In genomic region chr11:23399995-23400394, GRCh38 we compare ENCODE assay signal across 26 cellular contexts.
DNase-seq lines count a peak whose midpoint lies in the region; ATAC-seq and TF ChIP-seq lines count a peak whose summit lies in the region.
"Had no signal": no experiment of that assay in that cellular context is flagged by ENCODE, and none has a peak within 500 bp of the region (broad histone marks: within the 10 kb centered on the region; RNA-seq: fewer than 3 reads in every experiment).

No MANE protein-coding gene starts in this region.

- H4K91ac ChIP-seq in mesenchymal stem cell (ENCODE audit: low read length), result no peak overlapping the region

- H4K8ac ChIP-seq in mesenchymal stem cell (ENCODE audit: low read length), result no peak overlapping the region

- no peak overlapping the region for H3K4ac ChIP-seq in mesenchymal stem cell (ENCODE audit: low read depth in 1 of 2, low read length in 2 of 2)

- H2AFZ ChIP-seq in mesenchymal stem cell (ENCODE audit: low read depth, low read length), result no peak overlapping the region
- H2AFZ ChIP-seq: GM23338 had no signal

- peak overlapping the region; percentile 36 for H2BK15ac ChIP-seq in mesenchymal stem cell (ENCODE audit: low read depth, poor library complexity, severe bottlenecking)

- no peak overlapping the region for H3K23ac ChIP-seq in mesenchymal stem cell (ENCODE audit: low read length in 2 of 2)

- H3K4me3 ChIP-seq in mesenchymal stem cell (ENCODE audit: insufficient read depth in 1 of 2, low read depth in 1 of 2, low read length in 2 of 2) (no peak overlapping the region), ascending aorta (no peak overlapping the region)
- H3K4me3 ChIP-seq: BLaER1, GM23338, SJCRH30 had no signal

- intact Hi-C loops in ascending aorta (cut with DNase I), result no loop called here

- H3K27me3 Mint-ChIP-seq in chondrocyte (ENCODE audit: low read depth), result peaks cover 2% of the 10 kb centered on the region
- no peaks in the 10 kb centered on the region for H3K27me3 Mint-ChIP-seq in stimulated activated memory B cell treated with anti-CD40 and anti-IgM and Interleukin-4, amounts not matched to agents 10 μg/mL and 1 μg/mL and 100 μg/mL, for 72 hours
- H3K27me3 Mint-ChIP-seq: CD4-positive, alpha-beta memory T cell had no signal

- H3K14ac ChIP-seq in mesenchymal stem cell (ENCODE audit: low read length in 2 of 2), result no peak overlapping the region

- H3K4me1 Mint-ChIP-seq in chondrocyte (ENCODE audit: low read depth), result no peaks in the 10 kb centered on the region
- H3K4me1 Mint-ChIP-seq in stimulated activated memory B cell treated with anti-CD40 and anti-IgM and Interleukin-4, amounts not matched to agents 10 μg/mL and 1 μg/mL and 100 μg/mL, for 72 hours, result no peaks in the 10 kb centered on the region
- H3K4me1 Mint-ChIP-seq: CD4-positive, alpha-beta memory T cell; GM23338 had no signal

- no peak overlapping the region for H3K9ac ChIP-seq in mesenchymal stem cell (ENCODE audit: low read length)
- H3K9ac ChIP-seq: BLaER1 had no signal

- DNase-seq in activated effector memory CD4-positive, alpha-beta T cell treated with anti-CD3 and anti-CD28 coated beads, Interleukin-2, amount 50 U/mL, for 16 hours, result peak; percentile 51
- no peak for DNase-seq in activated effector memory CD4-positive, alpha-beta T cell treated with Interleukin-2 at 50 U/mL for 16 hours
- DNase-seq in chondrocyte (ENCODE audit: low spot score), result peak; percentile 87
- DNase-seq in mesenchymal stem cell, result no peak
- no peak for DNase-seq in ascending aorta (ENCODE audit: low spot score in 2 of 2)
- DNase-seq: ACHN; Caco-2; CD4-positive, alpha-beta memory T cell; DMS 273 treated with DMSO at 0.1 percent for 48 hours; HCEC 1CT; KG1; NCI-H1092; NCI-H1436 treated with DMSO at 0.1 percent for 48 hours; NCI-H2029; NCI-H226; NCI-H524; NCI-H774; NK-92 treated with Interleukin-12 subunit alpha and Interleukin-12 subunit beta, amount 100 ng/mL, for 24 hours; SJCRH30 had no signal

- H3K27me3 ChIP-seq in mesenchymal stem cell (ENCODE audit: control insufficient read depth in 1 of 2, insufficient read depth in 1 of 2, low read length in 2 of 2), result no peaks in the 10 kb centered on the region
- H3K27me3 ChIP-seq in ascending aorta, result no peaks in the 10 kb centered on the region
- H3K27me3 ChIP-seq: BLaER1, SJCRH30 had no signal

- no peaks in the 10 kb centered on the region for H3K9me3 Mint-ChIP-seq in chondrocyte (ENCODE audit: low read depth)
- peaks cover 3% of the 10 kb centered on the region for H3K9me3 Mint-ChIP-seq in stimulated activated memory B cell treated with anti-CD40 and anti-IgM and Interleukin-4, amounts not matched to agents 10 μg/mL and 1 μg/mL and 100 μg/mL, for 72 hours

- no peak overlapping the region for H2BK5ac ChIP-seq in mesenchymal stem cell (ENCODE audit: low read depth, low read length, poor library complexity, severe bottlenecking)

- H2BK12ac ChIP-seq in mesenchymal stem cell (ENCODE audit: low read length in 2 of 2), result no peak overlapping the region

- no peak overlapping the region for H3K18ac ChIP-seq in mesenchymal stem cell (ENCODE audit: low read depth in 1 of 2, low read length in 2 of 2)

- H3K9me3 ChIP-seq in mesenchymal stem cell (ENCODE audit: control insufficient read depth, low read length), result no peaks in the 10 kb centered on the region
- no peaks in the 10 kb centered on the region for H3K9me3 ChIP-seq in ascending aorta
- H3K9me3 ChIP-seq: Caco-2, SJCRH30 had no signal

- WGBS in mesenchymal stem cell, result 93% methylated on average over 18 of the region's 25 CpGs

- H3K27ac ChIP-seq in mesenchymal stem cell (ENCODE audit: low read length, poor library complexity, severe bottlenecking), result no peak overlapping the region
- no peak overlapping the region for H3K27ac ChIP-seq in ascending aorta
- H3K27ac ChIP-seq: 22Rv1, BLaER1, SJCRH30 had no signal

- H3K4me3 Mint-ChIP-seq in chondrocyte (ENCODE audit: unreplicated experiment), result no peak overlapping the region
- no peak overlapping the region for H3K4me3 Mint-ChIP-seq in stimulated activated memory B cell treated with anti-CD40 and anti-IgM and Interleukin-4, amounts not matched to agents 10 μg/mL and 1 μg/mL and 100 μg/mL, for 72 hours
- H3K4me3 Mint-ChIP-seq: CD4-positive, alpha-beta memory T cell; GM23338 had no signal

- H2BK120ac ChIP-seq in mesenchymal stem cell (ENCODE audit: low read depth, low read length), result no peak overlapping the region

- no peaks in the 10 kb centered on the region for H3K79me1 ChIP-seq in mesenchymal stem cell (replicated peaks; ENCODE audit: low read length, poor library complexity, severe bottlenecking)

- no peak overlapping the region for H3K27ac Mint-ChIP-seq in chondrocyte (ENCODE audit: unreplicated experiment)
- no peak overlapping the region for H3K27ac Mint-ChIP-seq in stimulated activated memory B cell treated with anti-CD40 and anti-IgM and Interleukin-4, amounts not matched to agents 10 μg/mL and 1 μg/mL and 100 μg/mL, for 72 hours
- H3K27ac Mint-ChIP-seq: CD4-positive, alpha-beta memory T cell; GM23338 had no signal

- ATAC-seq in stimulated activated memory B cell treated with anti-CD40 and anti-IgM and Interleukin-4, amounts not matched to agents 10 μg/mL and 1 μg/mL and 100 μg/mL, for 72 hours, result peak; percentile 28
- no peak for ATAC-seq in GM19452 (IDR thresholded peaks at IDR 0.05; ENCODE audit: unreplicated experiment)
- no peak for ATAC-seq in GM21717 (IDR thresholded peaks at IDR 0.05; ENCODE audit: unreplicated experiment)
- ATAC-seq: GM23338, Panc1 had no signal

- TF ChIP-seq CTCF in chondrocyte (IDR thresholded peaks at IDR 0.05) (no peak), ascending aorta (IDR thresholded peaks at IDR 0.05) (no peak)

- H3K36me3 Mint-ChIP-seq in chondrocyte (ENCODE audit: low read depth), result no peaks in the 10 kb centered on the region
- no peaks in the 10 kb centered on the region for H3K36me3 Mint-ChIP-seq in stimulated activated memory B cell treated with anti-CD40 and anti-IgM and Interleukin-4, amounts not matched to agents 10 μg/mL and 1 μg/mL and 100 μg/mL, for 72 hours
- H3K36me3 Mint-ChIP-seq: CD4-positive, alpha-beta memory T cell had no signal

- H2AK5ac ChIP-seq in mesenchymal stem cell (ENCODE audit: low read length, severe bottlenecking), result no peak overlapping the region

- H3K4me2 ChIP-seq in mesenchymal stem cell (ENCODE audit: low read length, poor library complexity, severe bottlenecking), result no peak overlapping the region
- H3K4me2 ChIP-seq: BLaER1, GM23338 had no signal

- H3K4me1 ChIP-seq in mesenchymal stem cell (ENCODE audit: control insufficient read depth, insufficient read depth, low read depth, low read length) (no peaks in the 10 kb centered on the region), ascending aorta (no peaks in the 10 kb centered on the region)
- H3K4me1 ChIP-seq: BLaER1, Caco-2, SJCRH30 had no signal

- H3K36me3 ChIP-seq in mesenchymal stem cell (ENCODE audit: control insufficient read depth in 1 of 2, insufficient read depth in 2 of 2, low read depth in 1 of 2, low read length in 2 of 2) (no peaks in the 10 kb centered on the region), ascending aorta (no peaks in the 10 kb centered on the region)
- H3K36me3 ChIP-seq: BLaER1, SJCRH30 had no signal

Comparison
In these comparisons a context has a peak if more than half of its experiments do, and no peak if none do; other contexts are left out.
1. DNase-seq: peak in activated effector memory CD4-positive, alpha-beta T cell treated with anti-CD3 and anti-CD28 coated beads, Interleukin-2, amount 50 U/mL, for 16 hours (single experiment) and chondrocyte (single experiment); none in activated effector memory CD4-positive, alpha-beta T cell treated with Interleukin-2 at 50 U/mL for 16 hours (single experiment), mesenchymal stem cell (single experiment) and ascending aorta (0 of 2).